ENCODE assay signal across 21 cellular contexts in the genomic region with DNA sequence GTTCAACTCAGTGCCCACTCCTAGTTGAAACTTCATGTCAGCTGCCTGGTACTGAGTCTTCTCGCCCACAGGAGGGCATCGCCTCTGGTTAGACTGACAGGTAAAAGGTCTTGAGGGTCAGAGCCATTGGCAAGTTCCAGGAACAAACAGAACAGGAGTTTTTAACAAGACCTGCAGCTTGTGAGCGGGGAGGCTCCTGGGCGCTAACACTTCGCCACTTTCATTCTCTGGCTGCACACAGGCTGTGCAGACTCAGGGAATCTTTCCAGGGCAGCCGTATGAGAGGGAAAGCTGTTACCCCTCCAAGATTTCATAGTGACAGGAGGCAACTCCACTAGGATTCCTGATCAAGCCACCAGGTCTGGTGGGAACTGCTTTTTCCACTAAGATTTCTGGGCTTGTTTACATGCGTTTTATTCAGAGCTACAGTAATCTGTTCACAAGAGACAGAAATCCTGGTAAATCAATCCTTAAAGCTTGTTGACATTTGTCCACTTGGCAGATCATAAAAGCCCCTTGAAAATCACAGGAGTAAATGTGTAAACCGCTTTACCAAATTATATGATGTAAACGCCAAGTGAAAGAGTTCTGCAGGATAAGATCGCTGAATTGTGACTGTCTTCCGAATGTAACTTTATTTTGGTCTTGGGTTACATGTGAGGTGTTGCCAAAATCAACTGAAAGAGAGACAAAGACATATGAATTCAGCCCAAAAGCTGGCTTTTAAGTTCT.
A peak's percentile ranks its signal among the peaks of the same experiment; 100 is the strongest.
DNase-seq lines count a peak whose midpoint lies in the region; ATAC-seq, FAIRE-seq and TF ChIP-seq lines count a peak whose summit lies in the region.
"Had no signal": no experiment of that assay in that cellular context is flagged by ENCODE, and none has a peak within 500 bp of the region (broad histone marks: within the 10 kb centered on the region; RNA-seq: fewer than 3 reads in every experiment).

No MANE protein-coding gene starts in this region.

- H3K4me2 ChIP-seq in HepG2 (ENCODE audit: low read depth, low read length) = peak overlapping the region; percentile 64

- TF ChIP-seq EP300 in HepG2 (IDR thresholded peaks at IDR 0.05; ENCODE audit: low read depth in 2 of 2, low read length in 2 of 2) = no peak
- no peak for TF ChIP-seq EP300 in HepG2 (CRISPR knock-in tag; IDR thresholded peaks at IDR 0.05; ENCODE audit: borderline replicate concordance)

- no peaks in the 10 kb centered on the region for H3K27me3 Mint-ChIP-seq in activated naive CD4-positive, alpha-beta T cell treated with anti-CD3 and anti-CD28 coated beads, Interleukin-2, amount 10 ng/mL, durations not matched to agents 7 days and 5 days
- H3K27me3 Mint-ChIP-seq in natural killer cell treated with Interleukin-12 subunit alpha and Interleukin-12 subunit beta and Interleukin-15 and Interleukin-18, amount 100 ng/mL, for 72 hours = no peaks in the 10 kb centered on the region

- intact Hi-C loops in HepG2 (cut with micrococcal nuclease; ENCODE audit: unreplicated experiment) (no loop called here), sciatic nerve (cut with DNase I) (no loop called here)

- H3K4me1 Mint-ChIP-seq in activated naive CD4-positive, alpha-beta T cell treated with anti-CD3 and anti-CD28 coated beads, Interleukin-2, amount 10 ng/mL, durations not matched to agents 7 days and 5 days = no peaks in the 10 kb centered on the region
- H3K4me1 Mint-ChIP-seq in natural killer cell treated with Interleukin-12 subunit alpha and Interleukin-12 subunit beta and Interleukin-15 and Interleukin-18, amount 100 ng/mL, for 72 hours (ENCODE audit: low read depth in 2 of 2) = no peaks in the 10 kb centered on the region

- H4K20me1 ChIP-seq in HepG2 (ENCODE audit: insufficient read depth, low read length) = no peaks in the 10 kb centered on the region

- no TSS peak for BruUV-seq in HepG2 (replicated peaks; lab: Mats Ljungman, UMichigan)

- H3K27ac ChIP-seq in HepG2 (ENCODE audit: extremely low read length, insufficient read depth, low read length) = peak overlapping the region; percentile 47
- H3K27ac ChIP-seq: heart right ventricle, SJSA1, skin epidermis had no signal

- TF ChIP-seq CTCF in HepG2 (CRISPR knock-in tag; IDR thresholded peaks at IDR 0.05) = peak; percentile 35

- no peaks in the 10 kb centered on the region for H3K36me3 ChIP-seq in HepG2 (replicated peaks in 1 of 2; ENCODE audit: control insufficient read depth in 1 of 2, insufficient read depth in 2 of 2, low read length in 2 of 2)
- H3K36me3 ChIP-seq: heart right ventricle, SJSA1 had no signal

- H3K9me3 ChIP-seq in HepG2 (ENCODE audit: low read length) = no peaks in the 10 kb centered on the region
- H3K9me3 ChIP-seq: heart right ventricle, SJSA1 had no signal

- WGBS in HepG2 (ENCODE audit: low lambda C conversion rate) = 0% methylated on average over 7 of the region's 11 CpGs

- peak overlapping the region; percentile 12; the same call in 1 of the 2 replicates for H3K9ac ChIP-seq in HepG2 (ENCODE audit: insufficient read depth, low read depth, low read length)

- in situ Hi-C loops in HepG2 (cut with HindIII; ENCODE audit: extremely low pct_ligation_motif_present, low pct_unique_long_range_greater_than_20kb) = no loop called here

- peak; percentile 87 for ATAC-seq in HepG2
- peak; percentile 58 for ATAC-seq in sciatic nerve
- ATAC-seq in GM19455 (IDR thresholded peaks at IDR 0.05; ENCODE audit: unreplicated experiment) = no peak
- no peak for ATAC-seq in natural killer cell treated with Interleukin-12 subunit alpha and Interleukin-12 subunit beta and Interleukin-15 and Interleukin-18, amount 100 ng/mL, for 72 hours
- ATAC-seq: activated T-cell treated with anti-CD3 and anti-CD28 coated beads, Interleukin-2, amount 50 U/mL, for 4 hours; left cardiac atrium had no signal

- peak overlapping the region; percentile 38 to 57 (median 55) for H3K4me3 ChIP-seq in HepG2 (replicated peaks in 1 of 3; ENCODE audit: insufficient read depth in 1 of 3, low read depth in 2 of 3, low read length in 3 of 3)
- H3K4me3 ChIP-seq: SJSA1, skin epidermis had no signal

- no peak for TF ChIP-seq POLR2A in HepG2 (IDR thresholded peaks at IDR 0.05; ENCODE audit: insufficient read depth in 1 of 2, low read depth in 2 of 2, low read length in 2 of 2)

- H3K9me3 Mint-ChIP-seq in activated naive CD4-positive, alpha-beta T cell treated with anti-CD3 and anti-CD28 coated beads, Interleukin-2, amount 10 ng/mL, durations not matched to agents 7 days and 5 days = no peaks in the 10 kb centered on the region
- H3K9me3 Mint-ChIP-seq in natural killer cell treated with Interleukin-12 subunit alpha and Interleukin-12 subunit beta and Interleukin-15 and Interleukin-18, amount 100 ng/mL, for 72 hours = peaks cover 3% of the 10 kb centered on the region
- H3K9me3 Mint-ChIP-seq: activated T-cell treated with anti-CD3 and anti-CD28 coated beads, Interleukin-2, amount 50 U/mL, for 4 hours; neural crest cell had no signal

- no peaks in the 10 kb centered on the region for H3K36me3 Mint-ChIP-seq in activated naive CD4-positive, alpha-beta T cell treated with anti-CD3 and anti-CD28 coated beads, Interleukin-2, amount 10 ng/mL, durations not matched to agents 7 days and 5 days
- no peaks in the 10 kb centered on the region for H3K36me3 Mint-ChIP-seq in natural killer cell treated with Interleukin-12 subunit alpha and Interleukin-12 subunit beta and Interleukin-15 and Interleukin-18, amount 100 ng/mL, for 72 hours

- CTCF ChIA-PET in HepG2 (lab: Yijun Ruan, JAX; ENCODE audit: low intra/inter-chr PET ratio, low total read pairs) = interaction anchor here (1.2 kb wide), 1 partner anchor 30 kb away, joined by 3 read pairs; no protein-coding TSS in a partner anchor
- CTCF ChIA-PET in activated naive CD4-positive, alpha-beta T cell treated with anti-CD3 and anti-CD28 coated beads, Interleukin-2, amount 10 ng/mL, durations not matched to agents 7 days and 5 days (lab: Charles Lee) = no interaction called here

- no peak for FAIRE-seq in HepG2 (lab: Jason Lieb, UNC)
- FAIRE-seq: GM12892 had no signal

- POLR2A ChIA-PET in HepG2 (lab: Yijun Ruan, JAX) = interaction anchor here (1.1 kb wide), 1 partner anchor 8 kb away, joined by 3 read pairs; no protein-coding TSS in a partner anchor

- DNase-seq in M059J (ENCODE audit: low read depth) (peak; percentile 1), cerebellum (ENCODE audit: low spot score) (peak; percentile 50), HepG2 (ENCODE audit: low spot score) (peak; percentile 21), sciatic nerve (ENCODE audit: low spot score) (no peak)
- DNase-seq in activated naive CD4-positive, alpha-beta T cell treated with anti-CD3 and anti-CD28 coated beads, Interleukin-2, amount 10 ng/mL, durations not matched to agents 7 days and 5 days = no peak
- no peak for DNase-seq in natural killer cell treated with Interleukin-12 subunit alpha and Interleukin-12 subunit beta and Interleukin-15 and Interleukin-18, amount 100 ng/mL, for 72 hours (ENCODE audit: low spot score)
- DNase-seq: activated CD4-positive, alpha-beta T cell treated with anti-CD3 and anti-CD28 coated beads, Interleukin-2, amount 50 U/mL, for 1 hour; activated T-cell treated with anti-CD3 and anti-CD28 coated beads, Interleukin-2, amount 50 U/mL, for 4 hours; cortex of kidney; HFFc6; KBM-7; left cardiac atrium; NCI-H1436; stimulated activated naive CD4-positive, alpha-beta T cell treated with Interleukin-2 at 50 U/mL for 16 hours; T-helper 9 cell had no signal

- H2AFZ ChIP-seq in HepG2 (ENCODE audit: low read length) = peak overlapping the region; percentile 61

- H3K79me2 ChIP-seq in HepG2 (ENCODE audit: insufficient read depth, low read length) = no peaks in the 10 kb centered on the region

- peaks cover 35% of the 10 kb centered on the region for H3K4me1 ChIP-seq in HepG2 (ENCODE audit: insufficient read depth, low read length)
- H3K4me1 ChIP-seq: heart right ventricle, SJSA1 had no signal

- H3K27me3 ChIP-seq in HepG2 (ENCODE audit: control insufficient read depth in 1 of 2, insufficient read depth in 2 of 2, low read length in 2 of 2) = no peaks in the 10 kb centered on the region
- H3K27me3 ChIP-seq: heart right ventricle, SJSA1 had no signal

- no peak overlapping the region for H3K4me3 Mint-ChIP-seq in activated naive CD4-positive, alpha-beta T cell treated with anti-CD3 and anti-CD28 coated beads, Interleukin-2, amount 10 ng/mL, durations not matched to agents 7 days and 5 days
- H3K4me3 Mint-ChIP-seq in natural killer cell treated with Interleukin-12 subunit alpha and Interleukin-12 subunit beta and Interleukin-15 and Interleukin-18, amount 100 ng/mL, for 72 hours = no peak overlapping the region
- H3K4me3 Mint-ChIP-seq: activated T-cell treated with anti-CD3 and anti-CD28 coated beads, Interleukin-2, amount 50 U/mL, for 4 hours; HFFc6; neural crest cell had no signal

- no peak for TF ChIP-seq RAD21 in HepG2 (CRISPR knock-in tag; IDR thresholded peaks at IDR 0.05)

- no peak overlapping the region for H3K27ac Mint-ChIP-seq in activated naive CD4-positive, alpha-beta T cell treated with anti-CD3 and anti-CD28 coated beads, Interleukin-2, amount 10 ng/mL, durations not matched to agents 7 days and 5 days
- H3K27ac Mint-ChIP-seq in natural killer cell treated with Interleukin-12 subunit alpha and Interleukin-12 subunit beta and Interleukin-15 and Interleukin-18, amount 100 ng/mL, for 72 hours = no peak overlapping the region
- H3K27ac Mint-ChIP-seq: HFFc6 had no signal

TF ChIP-seq in HepG2, 621 proteins besides CTCF, POLR2A, EP300 and RAD21 (continues in another document):
- no peak for TF ChIP-seq NR2C2 (CRISPR knock-in tag; IDR thresholded peaks at IDR 0.05; ENCODE audit: borderline replicate concordance)
- TF ChIP-seq PHF21A (CRISPR knock-in tag; IDR thresholded peaks at IDR 0.05) = 0 out of 2 replicates have a peak, but pooled peaks have one; percentile 26
- TF ChIP-seq GATAD1 (CRISPR knock-in tag; IDR thresholded peaks at IDR 0.05) = 0 out of 2 replicates have a peak, but pooled peaks have one; percentile 17
- 0 out of 2 replicates have a peak, but pooled peaks have one; percentile 25 for TF ChIP-seq FOXP4 (CRISPR knock-in tag; IDR thresholded peaks at IDR 0.05)

Comparison
In these comparisons a context has a peak if more than half of its experiments do, and no peak if none do; other contexts are left out.
1. DNase-seq: peak in M059J (single experiment), cerebellum (single experiment) and HepG2 (single experiment); none in sciatic nerve (single experiment), activated naive CD4-positive, alpha-beta T cell treated with anti-CD3 and anti-CD28 coated beads, Interleukin-2, amount 10 ng/mL, durations not matched to agents 7 days and 5 days (single experiment) and natural killer cell treated with Interleukin-12 subunit alpha and Interleukin-12 subunit beta and Interleukin-15 and Interleukin-18, amount 100 ng/mL, for 72 hours (single experiment).
2. ATAC-seq: peak in HepG2 (single experiment) and sciatic nerve (single experiment); none in GM19455 (single experiment) and natural killer cell treated with Interleukin-12 subunit alpha and Interleukin-12 subunit beta and Interleukin-15 and Interleukin-18, amount 100 ng/mL, for 72 hours (0 of 2).